ENCODE assay signal across 1 cellular context in the genomic region with DNA sequence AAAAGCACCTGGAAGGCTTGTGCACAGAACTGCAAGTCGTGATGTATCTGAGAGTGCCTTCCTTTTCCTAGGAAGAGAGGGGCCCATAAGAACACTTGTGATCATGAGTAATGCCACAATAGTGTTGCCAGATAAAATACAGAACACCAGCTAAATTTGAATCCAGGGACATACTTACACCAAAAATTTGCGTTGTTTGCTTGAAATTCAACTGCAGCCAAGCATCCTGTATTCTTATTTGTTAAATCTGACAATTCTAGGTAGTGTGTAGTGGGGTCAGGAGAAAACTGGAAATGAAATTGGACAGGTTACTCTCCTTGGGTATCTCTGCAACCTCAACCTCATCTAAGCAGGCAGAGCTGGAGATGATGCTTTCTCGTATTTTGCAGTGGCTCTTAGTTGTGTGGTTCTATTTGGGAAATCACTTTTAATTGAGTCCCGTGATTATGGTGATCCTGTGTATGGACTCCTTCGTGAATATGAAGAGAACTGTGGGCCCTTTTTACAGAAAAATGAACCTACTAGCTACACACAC.
TF ChIP-seq lines count a peak whose summit lies in the region.

No MANE protein-coding gene starts in this region.

TF ChIP-seq in K562, 482 proteins besides CTCF, POLR2A, EP300 and RAD21:
- TF ChIP-seq NFRKB (IDR thresholded peaks at IDR 0.05; ENCODE audit: low read depth) (no peak), LCOR (CRISPR knock-in tag; IDR thresholded peaks at IDR 0.05) (0 out of 2 replicates have a peak, but pooled peaks have one; percentile 0)
